Comparison of ENCODE assay signal across 9 cellular contexts in genomic region chr2:189466656-189467055, GRCh38. TPM values are rescaled to one million over a fixed set of nuclear protein-coding genes. Genes with fewer than 3 reads are reported as not detected.
A peak's percentile ranks its signal among the peaks of the same experiment; 100 is the strongest.
DNase-seq lines count a peak whose midpoint lies in the region; ATAC-seq and TF ChIP-seq lines count a peak whose summit lies in the region.
"Had no signal": no experiment of that assay in that cellular context is flagged by ENCODE, and none has a peak within 500 bp of the region (broad histone marks: within the 10 kb centered on the region; RNA-seq: fewer than 3 reads in every experiment).

No MANE protein-coding gene starts in this region.

- H3K36me3 ChIP-seq in aorta (ENCODE audit: control insufficient read depth in 1 of 2, insufficient read depth in 2 of 2, low read length in 1 of 2) = peaks cover 0 to 7% of the 10 kb centered on the region in 2 donors

- ATAC-seq in GM19397 (IDR thresholded peaks at IDR 0.05; ENCODE audit: unreplicated experiment) = no peak
- no peak for ATAC-seq in aorta (ENCODE audit: low FRiP score)
- ATAC-seq in HG02623 (IDR thresholded peaks at IDR 0.05; ENCODE audit: unreplicated experiment) = no peak
- ATAC-seq in HG03095 (IDR thresholded peaks at IDR 0.05; ENCODE audit: unreplicated experiment) = no peak

- DNase-seq in ELR (ENCODE audit: low read depth) (peak; percentile 56), HuH-7 (ENCODE audit: low spot score) (peak; percentile 23), astrocyte of the cerebellum (ENCODE audit: low read depth) (peak; percentile 15), kidney tubule cell (ENCODE audit: low spot score) (peak; percentile 20), aorta (no peak)

- intact Hi-C loops in aorta (cut with DNase I) = loop anchor here (5.0 kb wide), 2 partner anchors 101 to 231 kb away; no protein-coding TSS in a partner anchor

- no peaks in the 10 kb centered on the region for H3K27me3 ChIP-seq in aorta (ENCODE audit: control insufficient read depth in 1 of 2, insufficient read depth in 2 of 2, low read length in 1 of 2)

- in situ Hi-C loops in astrocyte of the cerebellum (cut with HindIII; ENCODE audit: low sequenced_read_pairs) = loop anchor here (25.0 kb wide), 1 partner anchor 171 kb away; no protein-coding TSS in a partner anchor

- H3K27ac ChIP-seq in aorta (ENCODE audit: low read depth in 1 of 2, low read length in 2 of 2) = no peak overlapping the region
- H3K27ac ChIP-seq: skin epidermis had no signal

- H3K4me3 ChIP-seq in astrocyte of the cerebellum (ENCODE audit: low read depth, low read length) (no peak overlapping the region), aorta (ENCODE audit: low read length in 2 of 2) (no peak overlapping the region)
- H3K4me3 ChIP-seq: skin epidermis had no signal

- peak; percentile 68 for TF ChIP-seq CTCF in astrocyte of the cerebellum (IDR thresholded peaks at IDR 0.05; ENCODE audit: low read depth, low read length, missing control alignments)

- peaks cover 3 to 5% of the 10 kb centered on the region in 2 donors for H3K4me1 ChIP-seq in aorta (ENCODE audit: control insufficient read depth in 1 of 2, insufficient read depth in 2 of 2, low read length in 2 of 2)

- no peaks in the 10 kb centered on the region for H3K9me3 ChIP-seq in aorta (ENCODE audit: control insufficient read depth, low read length)

RNA-seq across cellular contexts. Expression of gene WDR75, which starts 25.4 kb away (rescaled TPM):
- total RNA-seq in aorta = 10 to 100 TPM; 26.3 to 28.9 TPM
- polyA plus RNA-seq in aorta = 10 to 100 TPM; 10.6 to 19.7 TPM

Comparison
In these comparisons a context has a peak if more than half of its experiments do, and no peak if none do; other contexts are left out.
1. DNase-seq: peak in ELR (single experiment), HuH-7 (single experiment), astrocyte of the cerebellum (single experiment) and kidney tubule cell (single experiment); none in aorta (0 of 2).